Comparison of ENCODE assay signal across 19 cellular contexts in the genomic region with DNA sequence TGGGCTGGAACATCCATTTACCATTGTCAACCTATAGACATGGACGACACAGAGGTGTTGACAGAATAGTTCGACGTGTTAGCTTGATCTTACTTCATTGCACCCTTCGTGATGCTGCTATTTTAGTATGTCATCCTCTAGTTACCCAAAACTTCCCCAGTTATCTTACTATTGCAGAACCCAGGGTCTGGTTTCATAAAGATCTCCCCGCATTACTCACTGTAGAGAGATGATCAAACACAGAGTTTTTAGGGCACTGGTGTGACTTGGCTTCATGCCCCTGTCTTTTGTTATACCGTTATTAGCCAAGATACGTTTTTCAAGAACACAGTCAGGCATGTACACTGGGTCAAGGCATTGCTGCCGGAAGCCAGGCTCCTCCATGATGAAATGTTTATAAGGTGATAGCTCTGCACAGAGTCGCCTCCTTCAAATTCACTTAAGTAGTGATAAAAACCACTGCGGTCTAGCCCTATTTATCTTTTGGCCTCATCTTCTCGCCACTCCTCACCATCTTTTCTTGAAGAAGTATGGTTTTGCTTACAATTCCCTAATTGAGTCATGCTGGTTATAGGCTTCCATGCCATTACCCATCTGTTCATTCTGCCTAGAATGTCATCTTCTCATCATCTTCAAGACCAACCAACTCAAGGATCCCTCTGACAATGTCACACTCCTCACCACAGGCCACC.
"Had no signal": no experiment of that assay in that cellular context is flagged by ENCODE, and none has a peak within 500 bp of the region (broad histone marks: within the 10 kb centered on the region; RNA-seq: fewer than 3 reads in every experiment).

No MANE protein-coding gene starts in this region.

- ATAC-seq: body of pancreas; left lung; sciatic nerve; stimulated activated naive B cell treated with anti-CD40 and anti-IgM and Interleukin-4, amounts not matched to agents 10 μg/mL and 1 μg/mL and 100 μg/mL, for 72 hours had no signal

- H3K4me3 Mint-ChIP-seq: activated CD4-positive, alpha-beta T cell treated with anti-CD3 and anti-CD28 coated beads, Interleukin-2, amount 10 ng/mL, durations not matched to agents 7 days and 5 days; naive B cell; stimulated activated naive B cell treated with anti-CD40 and anti-IgM and Interleukin-4, amounts not matched to agents 10 μg/mL and 1 μg/mL and 100 μg/mL, for 72 hours; T-helper 1 cell treated with Interleukin-12 subunit alpha and Interleukin-12 subunit beta and Interleukin-4 antibody, amounts not matched to agents 30 μg/mL and 1 μg/mL, for 36 hours; type B pancreatic cell had no signal

- H3K4me1 Mint-ChIP-seq: naive B cell; stimulated activated naive B cell treated with anti-CD40 and anti-IgM and Interleukin-4, amounts not matched to agents 10 μg/mL and 1 μg/mL and 100 μg/mL, for 72 hours had no signal

- H3K9me3 Mint-ChIP-seq: type B pancreatic cell had no signal

- DNase-seq: activated CD4-positive, alpha-beta T cell treated with anti-CD3 and anti-CD28 coated beads, Interleukin-2, amount 10 ng/mL, durations not matched to agents 7 days and 5 days; activated CD4-positive, CD25-positive, alpha-beta regulatory T cell; activated naive CD4-positive, alpha-beta T cell treated with Interleukin-2 at 50 U/mL for 16 hours; anterior cingulate cortex; body of pancreas; caudate nucleus; dermis blood vessel endothelial cell; effector memory CD4-positive, alpha-beta T cell; hippocampal formation; kidney glomerular epithelial cell; left lung; naive B cell; SHP77; small intestine; stimulated activated CD4-positive, alpha-beta T cell treated with anti-CD3 and anti-CD28 coated beads, Interleukin-2, amount 100 ng/mL, for 24 hours; stimulated activated naive B cell treated with anti-CD40 and anti-IgM and Interleukin-4, amounts not matched to agents 10 μg/mL and 1 μg/mL and 100 μg/mL, for 72 hours had no signal

- H3K36me3 Mint-ChIP-seq: naive B cell; stimulated activated naive B cell treated with anti-CD40 and anti-IgM and Interleukin-4, amounts not matched to agents 10 μg/mL and 1 μg/mL and 100 μg/mL, for 72 hours; type B pancreatic cell had no signal

- H3K27ac Mint-ChIP-seq: activated CD4-positive, alpha-beta T cell treated with anti-CD3 and anti-CD28 coated beads, Interleukin-2, amount 10 ng/mL, durations not matched to agents 7 days and 5 days; naive B cell; stimulated activated naive B cell treated with anti-CD40 and anti-IgM and Interleukin-4, amounts not matched to agents 10 μg/mL and 1 μg/mL and 100 μg/mL, for 72 hours; T-helper 1 cell treated with Interleukin-12 subunit alpha and Interleukin-12 subunit beta and Interleukin-4 antibody, amounts not matched to agents 30 μg/mL and 1 μg/mL, for 36 hours; type B pancreatic cell had no signal

- H3K27me3 Mint-ChIP-seq: activated CD4-positive, alpha-beta T cell treated with anti-CD3 and anti-CD28 coated beads, Interleukin-2, amount 10 ng/mL, durations not matched to agents 7 days and 5 days; naive B cell; stimulated activated naive B cell treated with anti-CD40 and anti-IgM and Interleukin-4, amounts not matched to agents 10 μg/mL and 1 μg/mL and 100 μg/mL, for 72 hours; type B pancreatic cell had no signal
